ENCODE assay signal across 22 cellular contexts in the genomic region with DNA sequence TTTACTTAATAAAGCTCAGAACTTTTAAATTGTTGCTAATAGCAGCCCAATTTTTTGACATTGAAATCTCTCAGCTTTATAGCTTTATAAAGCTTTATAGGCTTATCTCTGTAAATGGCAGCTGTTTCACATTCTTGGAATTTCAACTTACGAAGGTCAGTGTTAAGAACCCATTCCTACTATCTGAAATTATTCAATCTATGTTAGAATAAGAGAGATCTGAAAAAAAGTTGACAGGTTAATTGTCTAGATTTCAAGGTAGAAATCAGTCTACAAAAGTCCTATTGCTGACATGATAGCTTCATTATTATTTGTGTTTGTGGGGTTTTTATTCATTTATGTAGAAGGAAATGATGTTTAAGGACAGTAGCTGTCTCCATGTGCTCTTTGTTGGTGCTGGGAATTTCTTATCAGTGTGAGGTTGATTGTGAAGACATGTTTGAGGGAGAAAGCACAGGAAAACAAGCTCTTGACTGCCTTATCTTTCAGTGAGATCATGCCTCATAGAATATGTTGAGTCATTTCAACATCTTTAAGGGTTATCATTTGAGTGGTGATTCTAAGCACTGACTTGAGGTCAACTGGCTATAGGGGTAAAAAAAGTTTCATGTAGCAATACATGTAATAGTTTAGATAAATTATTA.
DNase-seq lines count a peak whose midpoint lies in the region; ATAC-seq and TF ChIP-seq lines count a peak whose summit lies in the region.
"Had no signal": no experiment of that assay in that cellular context is flagged by ENCODE, and none has a peak within 500 bp of the region (broad histone marks: within the 10 kb centered on the region; RNA-seq: fewer than 3 reads in every experiment).

No MANE protein-coding gene starts in this region.

- peaks cover 34% of the 10 kb centered on the region for H3K4me1 ChIP-seq in Caco-2
- H3K4me1 ChIP-seq: BLaER1 had no signal

- H3K4me1 Mint-ChIP-seq in Caco-2 (ENCODE audit: low read depth, unreplicated experiment), result peaks cover 16% of the 10 kb centered on the region
- peaks cover 37% of the 10 kb centered on the region for H3K4me1 Mint-ChIP-seq in mesothelial cell of epicardium
- H3K4me1 Mint-ChIP-seq: activated CD4-positive, alpha-beta T cell treated with anti-CD3 and anti-CD28 coated beads, Interleukin-2, amount 10 ng/mL, durations not matched to agents 7 days and 5 days; activated naive CD8-positive, alpha-beta T cell treated with anti-CD3 and anti-CD28 coated beads, Interleukin-2, amount 10 ng/mL, durations not matched to agents 7 days and 5 days had no signal

- no peaks in the 10 kb centered on the region for H3K9me3 ChIP-seq in Caco-2
- H3K9me3 ChIP-seq: BLaER1, esophagus squamous epithelium had no signal

- intact Hi-C loops in Caco-2 (cut with micrococcal nuclease; ENCODE audit: unreplicated experiment), result no loop called here

- H3K27me3 Mint-ChIP-seq in Caco-2 (ENCODE audit: insufficient read depth, unreplicated experiment), result no peaks in the 10 kb centered on the region
- no peaks in the 10 kb centered on the region for H3K27me3 Mint-ChIP-seq in mesothelial cell of epicardium (ENCODE audit: low read depth)
- H3K27me3 Mint-ChIP-seq: activated CD4-positive, alpha-beta T cell treated with anti-CD3 and anti-CD28 coated beads, Interleukin-2, amount 10 ng/mL, durations not matched to agents 7 days and 5 days; activated naive CD8-positive, alpha-beta T cell treated with anti-CD3 and anti-CD28 coated beads, Interleukin-2, amount 10 ng/mL, durations not matched to agents 7 days and 5 days; brain had no signal

- BruUV-seq in Caco-2 (replicated peaks; lab: Mats Ljungman, UMichigan), result no TSS peak

- POLR2A ChIA-PET in Caco-2 (lab: Charles Lee), result no interaction called here

- CTCF ChIA-PET in Caco-2 (lab: Charles Lee), result no interaction called here

- H3K36me3 ChIP-seq in Caco-2 (ENCODE audit: control insufficient read depth, insufficient read depth, low read length), result no peaks in the 10 kb centered on the region
- H3K36me3 ChIP-seq: BLaER1, esophagus squamous epithelium had no signal

- TF ChIP-seq POLR2A in erythroblast (IDR thresholded peaks at IDR 0.05; ENCODE audit: low read length), result no peak

- H3K27me3 ChIP-seq in Caco-2 (replicated peaks; ENCODE audit: control insufficient read depth, insufficient read depth, low read length), result no peaks in the 10 kb centered on the region
- H3K27me3 ChIP-seq: BLaER1, esophagus squamous epithelium had no signal

- TF ChIP-seq CTCF in Caco-2 (IDR thresholded peaks at IDR 0.05; ENCODE audit: insufficient read depth in 1 of 2, low read depth in 1 of 2, low read length in 1 of 2, severe bottlenecking in 1 of 2, unreplicated experiment in 1 of 2), result no peak
- no peak for TF ChIP-seq CTCF in choroid plexus epithelial cell (conservative IDR thresholded peaks at IDR 0.05; ENCODE audit: low read depth, low read length)
- TF ChIP-seq CTCF in mesothelial cell of epicardium (IDR thresholded peaks at IDR 0.05; ENCODE audit: unreplicated experiment), result no peak

- DNase-seq in Caco-2 (peak in 1 of 2 experiments; percentile 12), M059J (ENCODE audit: low read depth) (peak; percentile 47), choroid plexus epithelial cell (ENCODE audit: low read depth) (peak; percentile 59), mesothelial cell of epicardium (ENCODE audit: low spot score in 2 of 2, unreplicated experiment in 2 of 2) (no peak), ecto neural progenitor cell (ENCODE audit: low spot score) (no peak), erythroblast (lab: John Stamatoyannopoulos, UW) (no peak)
- DNase-seq: activated CD4-positive, alpha-beta T cell treated with anti-CD3 and anti-CD28 coated beads, Interleukin-2, amount 10 ng/mL, durations not matched to agents 7 days and 5 days; activated CD8-positive, alpha-beta memory T cell treated with anti-CD3 and anti-CD28 coated beads, Interleukin-2, amount 50 U/mL, for 48 hours; activated naive CD8-positive, alpha-beta T cell treated with anti-CD3 and anti-CD28 coated beads, Interleukin-2, amount 10 ng/mL, durations not matched to agents 7 days and 5 days; esophagus squamous epithelium; MV-4-11; NCI-H1694 treated with DMSO at 0.1 percent for 48 hours; NCI-H2227 treated with DMSO at 0.1 percent for 48 hours; NCI-H774; nucleus accumbens; SHP77 treated with DMSO at 0.1 percent for 48 hours; stimulated activated CD4-positive, alpha-beta T cell treated with anti-CD3 and anti-CD28 coated beads, Interleukin-12 subunit alpha, Interleukin-12 subunit beta, amount 100 ng/mL, for 4 hours had no signal

- H3K4me3 Mint-ChIP-seq in Caco-2 (ENCODE audit: unreplicated experiment), result no peak overlapping the region
- no peak overlapping the region for H3K4me3 Mint-ChIP-seq in mesothelial cell of epicardium
- H3K4me3 Mint-ChIP-seq: activated CD4-positive, alpha-beta T cell treated with anti-CD3 and anti-CD28 coated beads, Interleukin-2, amount 10 ng/mL, durations not matched to agents 7 days and 5 days; activated naive CD8-positive, alpha-beta T cell treated with anti-CD3 and anti-CD28 coated beads, Interleukin-2, amount 10 ng/mL, durations not matched to agents 7 days and 5 days; brain; T-helper 1 cell treated with Interleukin-12 subunit alpha and Interleukin-12 subunit beta and Interleukin-4 antibody, amounts not matched to agents 30 μg/mL and 1 μg/mL, for 36 hours had no signal

- H3K9me3 Mint-ChIP-seq in Caco-2 (ENCODE audit: unreplicated experiment) (no peaks in the 10 kb centered on the region), mesothelial cell of epicardium (peaks cover 4% of the 10 kb centered on the region)
- H3K9me3 Mint-ChIP-seq: activated CD4-positive, alpha-beta T cell treated with anti-CD3 and anti-CD28 coated beads, Interleukin-2, amount 10 ng/mL, durations not matched to agents 7 days and 5 days; brain had no signal

- H3K27ac Mint-ChIP-seq in Caco-2 (ENCODE audit: unreplicated experiment) (peak overlapping the region; percentile 60), mesothelial cell of epicardium (peak overlapping the region; percentile 70)
- H3K27ac Mint-ChIP-seq: activated CD4-positive, alpha-beta T cell treated with anti-CD3 and anti-CD28 coated beads, Interleukin-2, amount 10 ng/mL, durations not matched to agents 7 days and 5 days; activated naive CD8-positive, alpha-beta T cell treated with anti-CD3 and anti-CD28 coated beads, Interleukin-2, amount 10 ng/mL, durations not matched to agents 7 days and 5 days; T-helper 1 cell treated with Interleukin-12 subunit alpha and Interleukin-12 subunit beta and Interleukin-4 antibody, amounts not matched to agents 30 μg/mL and 1 μg/mL, for 36 hours had no signal

- H3K4me3 ChIP-seq in Caco-2 (ENCODE audit: low read depth, low read length) (no peak overlapping the region), choroid plexus epithelial cell (ENCODE audit: low read depth, low read length) (no peak overlapping the region)
- H3K4me3 ChIP-seq: BLaER1, esophagus squamous epithelium had no signal

- no peak for ATAC-seq in HG02938 (IDR thresholded peaks at IDR 0.05; ENCODE audit: unreplicated experiment)
- ATAC-seq in GM21737 (IDR thresholded peaks at IDR 0.05; ENCODE audit: unreplicated experiment), result no peak

- H3K36me3 Mint-ChIP-seq in Caco-2 (ENCODE audit: insufficient read depth, unreplicated experiment) (no peaks in the 10 kb centered on the region), mesothelial cell of epicardium (no peaks in the 10 kb centered on the region)
- H3K36me3 Mint-ChIP-seq: activated naive CD8-positive, alpha-beta T cell treated with anti-CD3 and anti-CD28 coated beads, Interleukin-2, amount 10 ng/mL, durations not matched to agents 7 days and 5 days; brain had no signal

Comparison
In these comparisons a context has a peak if more than half of its experiments do, and no peak if none do; other contexts are left out.
1. DNase-seq: peak in M059J (single experiment) and choroid plexus epithelial cell (single experiment); none in mesothelial cell of epicardium (0 of 2), ecto neural progenitor cell (single experiment) and erythroblast (0 of 2).